ENCODE assay signal across 17 cellular contexts in the genomic region with DNA sequence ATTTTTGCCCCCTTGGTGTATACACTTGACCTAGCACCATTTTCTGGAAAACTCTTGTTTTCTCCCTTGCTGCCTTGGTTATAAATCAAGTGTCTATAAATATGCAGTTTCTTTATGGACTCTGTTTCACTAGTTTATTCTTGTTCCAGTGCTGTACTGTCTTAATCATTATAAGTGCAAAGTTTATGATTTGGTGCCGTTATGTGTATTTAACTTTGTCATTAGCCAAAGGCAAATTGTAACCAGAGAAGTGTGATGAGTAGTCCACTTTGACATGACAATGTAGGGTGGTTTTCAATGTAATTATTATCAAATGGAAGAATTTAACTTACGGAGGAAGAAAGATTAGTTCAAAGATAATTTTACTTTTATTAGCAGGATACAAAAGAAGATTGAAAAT. TPM values are rescaled to one million over a fixed set of nuclear protein-coding genes. Genes with fewer than 3 reads are reported as not detected.
DNase-seq lines count a peak whose midpoint lies in the region; ATAC-seq, FAIRE-seq and TF ChIP-seq lines count a peak whose summit lies in the region.
"Had no signal": no experiment of that assay in that cellular context is flagged by ENCODE, and none has a peak within 500 bp of the region (broad histone marks: within the 10 kb centered on the region; RNA-seq: fewer than 3 reads in every experiment).

No MANE protein-coding gene starts in this region.

- no peaks in the 10 kb centered on the region for H3K9me2 ChIP-seq in PC-3 (replicated peaks; ENCODE audit: low read length)

- H3K4me3 ChIP-seq in PC-3 (ENCODE audit: low read length) (no peak overlapping the region), astrocyte (ENCODE audit: insufficient read depth, low read depth, low read length) (no peak overlapping the region)
- H3K4me3 ChIP-seq: BLaER1, GM23338 had no signal

- H3K27me3 Mint-ChIP-seq in activated T-cell treated with anti-CD3 and anti-CD28 coated beads, Interleukin-2, amount 50 U/mL, for 72 hours (ENCODE audit: low read depth) = no peaks in the 10 kb centered on the region
- H3K27me3 Mint-ChIP-seq in activated T-cell treated with anti-CD3 and anti-CD28 coated beads, Interleukin-2, amount 50 U/mL, for 4 hours (ENCODE audit: low read depth) = no peaks in the 10 kb centered on the region
- no peaks in the 10 kb centered on the region for H3K27me3 Mint-ChIP-seq in astrocyte (ENCODE audit: low read depth, unreplicated experiment)
- H3K27me3 Mint-ChIP-seq in activated naive CD4-positive, alpha-beta T cell treated with anti-CD3 and anti-CD28 coated beads for 36 hours (ENCODE audit: low read depth) = no peaks in the 10 kb centered on the region
- H3K27me3 Mint-ChIP-seq: CD8-positive, alpha-beta memory T cell had no signal

- CTCF ChIA-PET in PC-3 (lab: Charles Lee) = no interaction called here
- CTCF ChIA-PET in activated naive CD4-positive, alpha-beta T cell treated with anti-CD3 and anti-CD28 coated beads for 36 hours (lab: Charles Lee) = no interaction called here

- no peaks in the 10 kb centered on the region for H3K9me3 ChIP-seq in PC-3 (ENCODE audit: low read length)
- H3K9me3 ChIP-seq in astrocyte (ENCODE audit: insufficient read depth, low read depth, low read length) = no peaks in the 10 kb centered on the region
- H3K9me3 ChIP-seq: Caco-2 had no signal

- H3K4me1 ChIP-seq in PC-3 (ENCODE audit: insufficient read depth, low read length) (peaks cover 9% of the 10 kb centered on the region; the same call in 1 of the 2 replicates), astrocyte (ENCODE audit: insufficient read depth, low read length) (no peaks in the 10 kb centered on the region)
- H3K4me1 ChIP-seq: Caco-2 had no signal

- ATAC-seq in activated T-cell treated with anti-CD3 and anti-CD28 coated beads, Interleukin-2, amount 50 U/mL, for 72 hours (replicated peaks in 1 of 2) = no peak
- ATAC-seq in activated T-cell treated with anti-CD3 and anti-CD28 coated beads, Interleukin-2, amount 50 U/mL, for 4 hours = no peak
- ATAC-seq in PC-3 (peak; percentile 94), GM21447 (IDR thresholded peaks at IDR 0.05; ENCODE audit: unreplicated experiment) (no peak)
- ATAC-seq: GM23338 had no signal

- H3K79me2 ChIP-seq in PC-3 (ENCODE audit: low read length) (peaks cover 29% of the 10 kb centered on the region), astrocyte (ENCODE audit: insufficient read depth, low read length) (peaks cover 49% of the 10 kb centered on the region)

- H2AFZ ChIP-seq in PC-3 (ENCODE audit: low read length) = no peak overlapping the region
- H2AFZ ChIP-seq in astrocyte (ENCODE audit: low read depth, low read length) = no peak overlapping the region
- H2AFZ ChIP-seq: GM23338 had no signal

- no peak overlapping the region for H3K4me3 Mint-ChIP-seq in activated T-cell treated with anti-CD3 and anti-CD28 coated beads, Interleukin-2, amount 50 U/mL, for 72 hours
- H3K4me3 Mint-ChIP-seq in activated T-cell treated with anti-CD3 and anti-CD28 coated beads, Interleukin-2, amount 50 U/mL, for 4 hours = no peak overlapping the region
- H3K4me3 Mint-ChIP-seq in astrocyte (ENCODE audit: unreplicated experiment) = no peak overlapping the region
- no peak overlapping the region for H3K4me3 Mint-ChIP-seq in activated naive CD4-positive, alpha-beta T cell treated with anti-CD3 and anti-CD28 coated beads for 36 hours
- H3K4me3 Mint-ChIP-seq: CD8-positive, alpha-beta memory T cell; GM23338 had no signal

- no TSS peak for BruUV-seq in PC-3 (replicated peaks; lab: Mats Ljungman, UMichigan)

- FAIRE-seq in astrocyte (lab: Jason Lieb, UNC) = peak; percentile 39
- FAIRE-seq in urothelium cell line (lab: Jason Lieb, UNC) = peak; percentile 77

- POLR2A ChIA-PET in PC-3 (lab: Charles Lee; ENCODE audit: unreplicated experiment) = no interaction called here

- H3K27me3 ChIP-seq in PC-3 (ENCODE audit: low read length) = no peaks in the 10 kb centered on the region
- no peaks in the 10 kb centered on the region for H3K27me3 ChIP-seq in astrocyte (ENCODE audit: insufficient read depth, low read length)
- H3K27me3 ChIP-seq: BLaER1 had no signal

- H3F3A ChIP-seq in PC-3 (ENCODE audit: low read length, unreplicated experiment) = no peaks in the 10 kb centered on the region

- H3K27ac Mint-ChIP-seq in activated T-cell treated with anti-CD3 and anti-CD28 coated beads, Interleukin-2, amount 50 U/mL, for 72 hours = peak overlapping the region; percentile 24
- no peak overlapping the region for H3K27ac Mint-ChIP-seq in astrocyte (ENCODE audit: unreplicated experiment)
- H3K27ac Mint-ChIP-seq in activated naive CD4-positive, alpha-beta T cell treated with anti-CD3 and anti-CD28 coated beads for 36 hours = no peak overlapping the region
- H3K27ac Mint-ChIP-seq: GM23338 had no signal

- H3K36me3 ChIP-seq in PC-3 (ENCODE audit: low read depth, low read length) = peaks cover 4% of the 10 kb centered on the region
- peaks cover 19% of the 10 kb centered on the region for H3K36me3 ChIP-seq in astrocyte (ENCODE audit: insufficient read depth, low read length)

- intact Hi-C loops in PC-3 (cut with micrococcal nuclease) = loop anchor here (5.0 kb wide), 1 partner anchor 39 kb away; the partner anchor contains the start of gene SPECC1L
- intact Hi-C loops in activated naive CD4-positive, alpha-beta T cell treated with anti-CD3 and anti-CD28 coated beads for 36 hours (cut with micrococcal nuclease) = no loop called here

- H4K20me1 ChIP-seq in PC-3 (ENCODE audit: low read length) (no peaks in the 10 kb centered on the region), astrocyte (ENCODE audit: insufficient read depth, low read length) (peaks cover 50% of the 10 kb centered on the region)

- no peak for TF ChIP-seq CTCF in PC-3 (conservative IDR thresholded peaks at IDR 0.05; ENCODE audit: low read depth, low read length)
- TF ChIP-seq CTCF in astrocyte (IDR thresholded peaks at IDR 0.05; ENCODE audit: insufficient read depth, low read depth, low read length) = no peak

- H3K4me2 ChIP-seq in PC-3 (ENCODE audit: low read length) (peak overlapping the region; percentile 35), astrocyte (ENCODE audit: low read length) (no peak overlapping the region)
- H3K4me2 ChIP-seq: BLaER1, GM23338 had no signal

- H3K9ac ChIP-seq in PC-3 (ENCODE audit: low read length) (no peak overlapping the region), astrocyte (ENCODE audit: low read length) (no peak overlapping the region)
- H3K9ac ChIP-seq: BLaER1 had no signal

- H3K36me3 Mint-ChIP-seq in activated T-cell treated with anti-CD3 and anti-CD28 coated beads, Interleukin-2, amount 50 U/mL, for 72 hours (ENCODE audit: insufficient read depth in 2 of 2) = peaks cover 10 to 19% of the 10 kb centered on the region in 2 donors
- peaks cover 29% of the 10 kb centered on the region for H3K36me3 Mint-ChIP-seq in activated T-cell treated with anti-CD3 and anti-CD28 coated beads, Interleukin-2, amount 50 U/mL, for 4 hours (ENCODE audit: insufficient read depth)
- H3K36me3 Mint-ChIP-seq in astrocyte (ENCODE audit: low read depth, unreplicated experiment) = peaks cover 6% of the 10 kb centered on the region
- H3K36me3 Mint-ChIP-seq in activated naive CD4-positive, alpha-beta T cell treated with anti-CD3 and anti-CD28 coated beads for 36 hours (ENCODE audit: low read depth) = peaks cover 26% of the 10 kb centered on the region

- H3K27ac ChIP-seq in PC-3 (ENCODE audit: low read length) (peak overlapping the region; percentile 55; the same call in 1 of the 2 replicates), astrocyte (ENCODE audit: low read depth, low read length) (no peak overlapping the region)
- H3K27ac ChIP-seq: 22Rv1, BLaER1 had no signal

- H3K4me1 Mint-ChIP-seq in activated T-cell treated with anti-CD3 and anti-CD28 coated beads, Interleukin-2, amount 50 U/mL, for 72 hours (ENCODE audit: low read depth) = no peaks in the 10 kb centered on the region
- H3K4me1 Mint-ChIP-seq in activated T-cell treated with anti-CD3 and anti-CD28 coated beads, Interleukin-2, amount 50 U/mL, for 4 hours (ENCODE audit: low read depth) = peaks cover 9% of the 10 kb centered on the region
- no peaks in the 10 kb centered on the region for H3K4me1 Mint-ChIP-seq in astrocyte (ENCODE audit: low read depth, unreplicated experiment)
- H3K4me1 Mint-ChIP-seq in activated naive CD4-positive, alpha-beta T cell treated with anti-CD3 and anti-CD28 coated beads for 36 hours (ENCODE audit: low read depth) = peaks cover 9% of the 10 kb centered on the region

- no peaks in the 10 kb centered on the region for H3K9me3 Mint-ChIP-seq in activated T-cell treated with anti-CD3 and anti-CD28 coated beads, Interleukin-2, amount 50 U/mL, for 72 hours
- no peaks in the 10 kb centered on the region for H3K9me3 Mint-ChIP-seq in activated T-cell treated with anti-CD3 and anti-CD28 coated beads, Interleukin-2, amount 50 U/mL, for 4 hours
- peaks cover 3% of the 10 kb centered on the region for H3K9me3 Mint-ChIP-seq in astrocyte (ENCODE audit: unreplicated experiment)
- H3K9me3 Mint-ChIP-seq in activated naive CD4-positive, alpha-beta T cell treated with anti-CD3 and anti-CD28 coated beads for 36 hours = no peaks in the 10 kb centered on the region
- H3K9me3 Mint-ChIP-seq: CD8-positive, alpha-beta memory T cell had no signal

- DNase-seq in activated T-cell treated with anti-CD3 and anti-CD28 coated beads, Interleukin-2, amount 50 U/mL, for 72 hours = no peak
- DNase-seq in activated T-cell treated with anti-CD3 and anti-CD28 coated beads, Interleukin-2, amount 50 U/mL, for 4 hours = no peak
- DNase-seq in PC-3 (peak; percentile 74), astrocyte (ENCODE audit: low read depth) (no peak), urothelium cell line (ENCODE audit: low spot score) (no peak), midbrain (lab: John Stamatoyannopoulos, UW) (no peak)
- DNase-seq in activated naive CD4-positive, alpha-beta T cell treated with anti-CD3 and anti-CD28 coated beads for 36 hours = no peak
- DNase-seq: AML-193; Caco-2; CD8-positive, alpha-beta memory T cell; DND-41; GF-D8; H7 had no signal

RNA-seq across cellular contexts. Expression of gene SPECC1L, which starts 40.3 kb away (rescaled TPM):
- total RNA-seq in activated T-cell treated with anti-CD3 and anti-CD28 coated beads, Interleukin-2, amount 50 U/mL, for 72 hours = 10 to 100 TPM; 59.4 to 61.8 TPM
- total RNA-seq in activated T-cell treated with anti-CD3 and anti-CD28 coated beads, Interleukin-2, amount 50 U/mL, for 4 hours = 10 to 100 TPM; 31.4 to 33.6 (median 33.1) TPM
- 14.1 and 15.1 TPM in 2 replicates for total RNA-seq in PC-3 (2014; rRNA removed)
- total RNA-seq in astrocyte = 64.8 and 69.2 TPM in 2 replicates
- total RNA-seq in activated naive CD4-positive, alpha-beta T cell treated with anti-CD3 and anti-CD28 coated beads for 36 hours = 10 to 100 TPM; 33.5 to 35.7 TPM
